9 cellular contexts compared by ENCODE assay signal in the genomic region with DNA sequence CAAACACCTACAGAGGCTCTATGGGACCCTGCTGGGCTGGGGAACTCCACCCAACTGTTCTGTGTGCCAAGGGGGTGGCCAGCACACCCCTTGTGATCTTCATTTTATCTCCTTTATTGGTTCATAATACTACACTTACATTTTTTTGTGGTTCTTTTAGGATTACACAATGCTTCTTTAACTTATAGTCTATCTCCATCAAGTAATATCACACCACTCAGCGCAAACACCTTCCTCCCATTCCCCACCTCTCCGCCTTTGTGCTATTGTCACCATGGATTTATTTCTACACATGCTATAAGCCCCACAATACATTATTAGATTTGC. TPM values are rescaled to one million over a fixed set of nuclear protein-coding genes. Genes with fewer than 3 reads are reported as not detected.
DNase-seq lines count a peak whose midpoint lies in the region; TF ChIP-seq lines count a peak whose summit lies in the region.
"Had no signal": no experiment of that assay in that cellular context is flagged by ENCODE, and none has a peak within 500 bp of the region (broad histone marks: within the 10 kb centered on the region; RNA-seq: fewer than 3 reads in every experiment).

No MANE protein-coding gene starts in this region.

- intact Hi-C loops in sigmoid colon (cut with DNase I) = no loop called here

- WGBS in sigmoid colon, 2 donors = 38 to 81% methylated on average over 2 of the region's 2 CpGs

- no peak for DNase-seq in coronary artery (ENCODE audit: low spot score)
- DNase-seq in sigmoid colon = no peak
- DNase-seq in DMS153 (lab: John Stamatoyannopoulos, UW) = no peak
- DNase-seq in NCI-H187 treated with DMSO at 0.1 percent for 48 hours (lab: John Stamatoyannopoulos, UW) = no peak
- DNase-seq in middle frontal gyrus (ENCODE audit: extremely low spot score, low spot score) = no peak
- DNase-seq: activated CD8-positive, alpha-beta memory T cell treated with anti-CD3 and anti-CD28 coated beads, Interleukin-2, amount 50 U/mL, for 4 hours; heart left ventricle had no signal

- H3K27ac ChIP-seq in HUES48 (ENCODE audit: low read depth, low read length) (peak overlapping the region; percentile 47), coronary artery (peak overlapping the region; percentile 19 to 66), sigmoid colon (peak overlapping the region; percentile 69 to 76 (median 70))
- H3K27ac ChIP-seq: SJSA1 had no signal

- peaks cover 7% of the 10 kb centered on the region for H3K27me3 ChIP-seq in HUES48 (ENCODE audit: control insufficient read depth, insufficient read depth, low read length)
- no peaks in the 10 kb centered on the region for H3K27me3 ChIP-seq in sigmoid colon

- H3K9ac ChIP-seq in HUES48 (ENCODE audit: low read depth, low read length) = no peak overlapping the region

- no peak for TF ChIP-seq EP300 in sigmoid colon (IDR thresholded peaks at IDR 0.05)

- H3K36me3 ChIP-seq in HUES48 (ENCODE audit: control insufficient read depth, insufficient read depth, low read length) (no peaks in the 10 kb centered on the region), sigmoid colon (no peaks in the 10 kb centered on the region)
- H3K36me3 ChIP-seq: heart left ventricle, SJSA1 had no signal

- no peak for TF ChIP-seq CTCF in coronary artery (IDR thresholded peaks at IDR 0.05)
- TF ChIP-seq CTCF in sigmoid colon (IDR thresholded peaks at IDR 0.05) = peak in 1 of 4 experiments; percentile 26

- TF ChIP-seq POLR2A in sigmoid colon (IDR thresholded peaks at IDR 0.05) = no peak

- H3K4me1 ChIP-seq in HUES48 (ENCODE audit: control insufficient read depth, insufficient read depth, low read length) (peaks cover 17% of the 10 kb centered on the region), sigmoid colon (peaks cover 0 to 29% (median 24%) of the 10 kb centered on the region in 4 donors)

- H3K4me3 ChIP-seq in HUES48 (ENCODE audit: low read depth, low read length) = no peak overlapping the region
- no peak overlapping the region for H3K4me3 ChIP-seq in coronary artery
- peak overlapping the region in 1 of 4 donors; percentile 6 for H3K4me3 ChIP-seq in sigmoid colon
- H3K4me3 ChIP-seq: SJSA1 had no signal

- no peaks in the 10 kb centered on the region for H3K9me3 ChIP-seq in HUES48 (ENCODE audit: control insufficient read depth, insufficient read depth, low read length)
- H3K9me3 ChIP-seq in sigmoid colon = no peaks in the 10 kb centered on the region
- H3K9me3 ChIP-seq: heart left ventricle, SJSA1 had no signal

RNA-seq across cellular contexts. Expression of gene EFNA3, which starts 15.9 kb away (rescaled TPM):
- 1 to 10 TPM in 3 of 4 donors, under 1 TPM in 1; 0.27 to 3.0 (median 1.9) TPM for total RNA-seq in sigmoid colon
- 1 to 10 TPM; 8.4 to 9.0 (median 8.5) TPM for polyA plus RNA-seq in sigmoid colon

RNA-seq across cellular contexts. Expression of gene EFNA4, which starts 31.0 kb away (rescaled TPM):
- total RNA-seq in sigmoid colon = 1 to 10 TPM; 1.6 to 5.0 (median 3.1) TPM
- 10 to 100 TPM; 10.2 to 22.2 (median 12.0) TPM for polyA plus RNA-seq in sigmoid colon

RNA-seq across cellular contexts. Expression of gene EFNA1, which starts 33.1 kb away (rescaled TPM):
- total RNA-seq in sigmoid colon = 10 to 100 TPM; 15.5 to 22.5 (median 16.4) TPM
- 100 to 1,000 TPM in 1 of 3 donors, 10 to 100 TPM in 2; 34.7 to 112 (median 48.1) TPM for polyA plus RNA-seq in sigmoid colon

RNA-seq across cellular contexts. Expression of gene SLC50A1, which starts 41.1 kb away (rescaled TPM):
- total RNA-seq in sigmoid colon = 10 to 100 TPM in 3 of 4 donors, 1 to 10 TPM in 1; 8.0 to 21.4 (median 14.0) TPM
- polyA plus RNA-seq in sigmoid colon = 100 to 1,000 TPM in 1 of 3 donors, 10 to 100 TPM in 2; 46.8 to 151 (median 77.4) TPM

RNA-seq across cellular contexts. Expression of gene ADAM15, which starts 43.5 kb away (rescaled TPM):
- 10 to 100 TPM; 42.6 to 66.7 (median 53.1) TPM for total RNA-seq in sigmoid colon
- polyA plus RNA-seq in sigmoid colon = 100 to 1,000 TPM in 1 of 3 donors, 10 to 100 TPM in 2; 37.8 to 186 (median 55.9) TPM
